In the genomic region with DNA sequence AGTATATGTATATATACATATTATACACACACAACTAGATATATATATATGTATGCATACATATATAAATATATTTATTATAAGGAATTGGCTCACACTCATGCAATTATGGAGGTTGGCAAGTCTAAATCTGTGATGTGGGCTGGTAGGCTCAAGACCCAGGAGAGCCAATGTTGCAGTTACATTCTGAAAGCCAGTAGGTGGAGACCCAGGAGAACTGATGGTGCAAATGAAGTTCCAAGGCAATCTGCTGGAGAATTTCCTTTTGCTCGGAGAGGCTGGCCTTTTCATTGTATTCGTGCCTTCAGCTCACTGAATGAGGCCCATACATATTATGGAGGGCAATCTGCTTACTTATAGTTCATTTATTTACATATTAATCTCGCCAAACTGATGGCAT, we compare ENCODE assay signal across 11 cellular contexts. TPM values are rescaled to one million over a fixed set of nuclear protein-coding genes. Genes with fewer than 3 reads are reported as not detected.
DNase-seq lines count a peak whose midpoint lies in the region; ATAC-seq, FAIRE-seq and TF ChIP-seq lines count a peak whose summit lies in the region.
"Had no signal": no experiment of that assay in that cellular context is flagged by ENCODE, and none has a peak within 500 bp of the region (broad histone marks: within the 10 kb centered on the region; RNA-seq: fewer than 3 reads in every experiment).

No MANE protein-coding gene starts in this region.

- no peak overlapping the region for H3K4me2 ChIP-seq in astrocyte (ENCODE audit: low read length)

- FAIRE-seq in astrocyte (lab: Jason Lieb, UNC), result no peak
- FAIRE-seq: endometrium had no signal

- peak; percentile 18 for DNase-seq in ELF-1 (ENCODE audit: low read depth, low spot score)
- DNase-seq in KBM-7, result peak; percentile 3
- no peak for DNase-seq in astrocyte (ENCODE audit: low read depth)
- no peak for DNase-seq in mesothelial cell of epicardium (ENCODE audit: low spot score in 2 of 2, unreplicated experiment in 2 of 2)
- no peak for DNase-seq in stimulated activated naive CD4-positive, alpha-beta T cell treated with Interleukin-2 at 50 U/mL for 16 hours (lab: John Stamatoyannopoulos, UW)
- no peak for DNase-seq in hepatic stellate cell (ENCODE audit: low spot score)
- DNase-seq: NCI-H1092 treated with DMSO at 0.1 percent for 48 hours had no signal

- no peak overlapping the region for H3K27ac ChIP-seq in astrocyte (ENCODE audit: low read depth, low read length)

- no peak overlapping the region for H3K4me3 ChIP-seq in astrocyte (ENCODE audit: insufficient read depth, low read depth, low read length)

- no peaks in the 10 kb centered on the region for H3K4me1 ChIP-seq in astrocyte (ENCODE audit: insufficient read depth, low read length)

- TF ChIP-seq CTCF in astrocyte (IDR thresholded peaks at IDR 0.05; ENCODE audit: insufficient read depth, low read depth, low read length) (peak; percentile 9), mesothelial cell of epicardium (IDR thresholded peaks at IDR 0.05; ENCODE audit: unreplicated experiment) (peak; percentile 17)

- no peak overlapping the region for H2AFZ ChIP-seq in astrocyte (ENCODE audit: low read depth, low read length)

- no peaks in the 10 kb centered on the region for H3K79me2 ChIP-seq in astrocyte (ENCODE audit: insufficient read depth, low read length)

- H3K27ac Mint-ChIP-seq in astrocyte (ENCODE audit: unreplicated experiment) (no peak overlapping the region), mesothelial cell of epicardium (no peak overlapping the region)

- in situ Hi-C loops in KBM-7 (cut with MboI; ENCODE audit: low pct_unique_long_range_greater_than_20kb, low sequenced_read_pairs), result no loop called here

- no peaks in the 10 kb centered on the region for H3K36me3 Mint-ChIP-seq in astrocyte (ENCODE audit: low read depth, unreplicated experiment)
- no peaks in the 10 kb centered on the region for H3K36me3 Mint-ChIP-seq in mesothelial cell of epicardium

- H3K27me3 Mint-ChIP-seq in astrocyte (ENCODE audit: low read depth, unreplicated experiment) (peaks cover 5% of the 10 kb centered on the region), mesothelial cell of epicardium (ENCODE audit: low read depth) (no peaks in the 10 kb centered on the region)

- H3K4me1 Mint-ChIP-seq in astrocyte (ENCODE audit: low read depth, unreplicated experiment), result peaks cover 7% of the 10 kb centered on the region
- peaks cover 2% of the 10 kb centered on the region for H3K4me1 Mint-ChIP-seq in mesothelial cell of epicardium

- H4K20me1 ChIP-seq in astrocyte (ENCODE audit: insufficient read depth, low read length), result no peaks in the 10 kb centered on the region

- H3K4me3 Mint-ChIP-seq in astrocyte (ENCODE audit: unreplicated experiment) (no peak overlapping the region), mesothelial cell of epicardium (no peak overlapping the region)

- H3K9me3 Mint-ChIP-seq in astrocyte (ENCODE audit: unreplicated experiment) (no peaks in the 10 kb centered on the region), mesothelial cell of epicardium (peaks cover 35% of the 10 kb centered on the region)

- H3K9ac ChIP-seq in astrocyte (ENCODE audit: low read length), result no peak overlapping the region

- no peak for ATAC-seq in HG03521 (IDR thresholded peaks at IDR 0.05; ENCODE audit: unreplicated experiment)
- no peak for ATAC-seq in GM21360 (IDR thresholded peaks at IDR 0.05; ENCODE audit: unreplicated experiment)

- no peaks in the 10 kb centered on the region for H3K9me3 ChIP-seq in astrocyte (ENCODE audit: insufficient read depth, low read depth, low read length)

- no peaks in the 10 kb centered on the region for H3K36me3 ChIP-seq in astrocyte (ENCODE audit: insufficient read depth, low read length)

- no peaks in the 10 kb centered on the region for H3K27me3 ChIP-seq in astrocyte (ENCODE audit: insufficient read depth, low read length)

RNA-seq across cellular contexts. Expression of a gene that starts 9.4 kb away (rescaled TPM):
- total RNA-seq in astrocyte (0.16 TPM in 1 of 2 replicates, not detected in the other), mesothelial cell of epicardium (0.11 to 0.34 TPM (median 0.27 TPM) in 3 replicates)
- total RNA-seq: T-helper 2 cell treated with Interferon-gamma antibody and Interleukin-4, amounts not matched to agents 100 ng/mL and 5 ng/mL, for 36 hours had no signal

RNA-seq across cellular contexts. Expression of a gene that starts 29.2 kb away (rescaled TPM):
- total RNA-seq in astrocyte (not detected in 2 replicates), mesothelial cell of epicardium (not detected in 3 replicates)
- total RNA-seq: T-helper 2 cell treated with Interferon-gamma antibody and Interleukin-4, amounts not matched to agents 100 ng/mL and 5 ng/mL, for 36 hours had no signal

RNA-seq across cellular contexts. Expression of a gene that starts 39.7 kb away (rescaled TPM):
- total RNA-seq in astrocyte (not detected in 2 replicates), mesothelial cell of epicardium (not detected in 3 replicates)
- total RNA-seq: T-helper 2 cell treated with Interferon-gamma antibody and Interleukin-4, amounts not matched to agents 100 ng/mL and 5 ng/mL, for 36 hours had no signal

RNA-seq across cellular contexts. Expression of a gene that starts 52.7 kb away (rescaled TPM):
- total RNA-seq in astrocyte (not detected in 2 replicates), mesothelial cell of epicardium (not detected in 3 replicates)
- total RNA-seq: T-helper 2 cell treated with Interferon-gamma antibody and Interleukin-4, amounts not matched to agents 100 ng/mL and 5 ng/mL, for 36 hours had no signal

RNA-seq across cellular contexts. Expression of a gene that starts 58.0 kb away (rescaled TPM):
- total RNA-seq in astrocyte (not detected in 2 replicates), mesothelial cell of epicardium (not detected in 3 replicates)
- total RNA-seq: T-helper 2 cell treated with Interferon-gamma antibody and Interleukin-4, amounts not matched to agents 100 ng/mL and 5 ng/mL, for 36 hours had no signal

Comparison
In these comparisons a context has a peak if more than half of its experiments do, and no peak if none do; other contexts are left out.
1. DNase-seq: peak in ELF-1 (single experiment) and KBM-7 (single experiment); none in astrocyte (single experiment), mesothelial cell of epicardium (0 of 2), stimulated activated naive CD4-positive, alpha-beta T cell treated with Interleukin-2 at 50 U/mL for 16 hours (single experiment) and hepatic stellate cell (single experiment).